26 cellular contexts compared by ENCODE assay signal in the genomic region with DNA sequence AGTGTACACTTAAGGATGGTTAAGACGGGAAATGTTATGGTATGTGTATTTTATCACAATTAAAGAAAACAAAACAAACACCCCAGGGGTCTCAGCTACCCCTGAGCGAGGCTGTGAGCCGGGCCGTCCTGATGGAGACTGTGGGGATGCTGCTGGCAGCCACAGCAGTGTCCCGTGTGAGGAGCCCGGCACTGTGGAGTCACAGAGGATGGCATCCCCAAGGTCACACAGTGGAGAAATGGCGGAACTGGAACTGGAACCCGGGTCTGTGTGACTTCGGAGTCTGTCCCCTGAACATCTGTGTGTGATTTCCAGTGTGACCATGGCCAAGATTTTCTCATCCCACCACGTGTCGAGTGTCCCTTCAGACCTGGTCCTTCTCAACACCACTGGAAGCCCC.
"Had no signal": no experiment of that assay in that cellular context is flagged by ENCODE, and none has a peak within 500 bp of the region (broad histone marks: within the 10 kb centered on the region; RNA-seq: fewer than 3 reads in every experiment).

No MANE protein-coding gene starts in this region.

- H3K36me3 Mint-ChIP-seq: activated naive CD4-positive, alpha-beta T cell treated with anti-CD3 and anti-CD28 coated beads, Interleukin-2, amount 10 ng/mL, durations not matched to agents 7 days and 5 days; T-cell had no signal

- H3K4me1 Mint-ChIP-seq: activated naive CD4-positive, alpha-beta T cell treated with anti-CD3 and anti-CD28 coated beads, Interleukin-2, amount 10 ng/mL, durations not matched to agents 7 days and 5 days; activated naive CD8-positive, alpha-beta T cell treated with anti-CD3 and anti-CD28 coated beads, Interleukin-2, amount 50 U/mL, for 24 hours; central memory CD8-positive, alpha-beta T cell; memory B cell; naive thymus-derived CD4-positive, alpha-beta T cell; T-cell had no signal

- DNase-seq: activated CD4-positive, alpha-beta T cell treated with anti-CD3 and anti-CD28 coated beads, Interleukin-2, amount 50 U/mL, for 1 hour; activated CD4-positive, CD25-positive, alpha-beta regulatory T cell treated with anti-CD3 and anti-CD28 coated beads, Interleukin-2, amount 50 U/mL, for 72 hours; activated CD8-positive, alpha-beta memory T cell treated with anti-CD3 and anti-CD28 coated beads, Interleukin-2, amount 50 U/mL, for 4 hours; activated naive CD4-positive, alpha-beta T cell treated with anti-CD3 and anti-CD28 coated beads, Interleukin-2, amount 10 ng/mL, durations not matched to agents 7 days and 5 days; activated naive CD8-positive, alpha-beta T cell treated with anti-CD3 and anti-CD28 coated beads, Interleukin-2, amount 50 U/mL, for 24 hours; activated T-cell treated with anti-CD3 and anti-CD28 coated beads, Interleukin-2, amount 50 U/mL, for 4 hours; anterior cingulate cortex; brain microvascular endothelial cell; kidney glomerular epithelial cell; left ventricle myocardium inferior; naive thymus-derived CD4-positive, alpha-beta T cell; occipital lobe; retina; stimulated activated CD4-positive, alpha-beta T cell treated with anti-CD3 and anti-CD28 coated beads, Interleukin-15, amount 100 ng/mL, for 24 hours; stimulated activated CD4-positive, alpha-beta T cell treated with anti-CD3 and anti-CD28 coated beads, Interleukin-2, amount 100 ng/mL, for 48 hours; T-cell had no signal

- H3K9me3 ChIP-seq: esophagus muscularis mucosa, gastroesophageal sphincter, left ventricle myocardium inferior, suprapubic skin had no signal

- H3K27ac Mint-ChIP-seq: activated naive CD4-positive, alpha-beta T cell treated with anti-CD3 and anti-CD28 coated beads, Interleukin-2, amount 10 ng/mL, durations not matched to agents 7 days and 5 days; activated naive CD8-positive, alpha-beta T cell treated with anti-CD3 and anti-CD28 coated beads, Interleukin-2, amount 50 U/mL, for 24 hours; memory B cell; naive thymus-derived CD4-positive, alpha-beta T cell; stimulated activated naive CD8-positive, alpha-beta T cell treated with anti-CD3 and anti-CD28 coated beads, Interleukin-15, Interleukin-2, amounts not matched to agents 100 ng/mL and 50 ng/mL, for 24 hours; T-cell had no signal

- H3K4me3 ChIP-seq: coronary artery, esophagus muscularis mucosa, gastroesophageal sphincter, heart right ventricle, left ventricle myocardium inferior, skin epidermis, suprapubic skin had no signal

- H3K27me3 Mint-ChIP-seq: activated naive CD4-positive, alpha-beta T cell treated with anti-CD3 and anti-CD28 coated beads, Interleukin-2, amount 10 ng/mL, durations not matched to agents 7 days and 5 days; activated naive CD8-positive, alpha-beta T cell treated with anti-CD3 and anti-CD28 coated beads, Interleukin-2, amount 50 U/mL, for 24 hours; stimulated activated naive CD8-positive, alpha-beta T cell treated with anti-CD3 and anti-CD28 coated beads, Interleukin-15, Interleukin-2, amounts not matched to agents 100 ng/mL and 50 ng/mL, for 24 hours had no signal

- H3K27ac ChIP-seq: brain microvascular endothelial cell, esophagus muscularis mucosa, left ventricle myocardium inferior, suprapubic skin had no signal

- ATAC-seq: activated naive CD8-positive, alpha-beta T cell treated with anti-CD3 and anti-CD28 coated beads, Interleukin-2, amount 50 U/mL, for 24 hours; activated T-cell treated with anti-CD3 and anti-CD28 coated beads, Interleukin-2, amount 50 U/mL, for 4 hours; SK-N-SH treated with all-trans-retinoic acid at 6 μM for 48 hours; T-cell had no signal

- H3K27me3 ChIP-seq: brain microvascular endothelial cell, esophagus muscularis mucosa, gastroesophageal sphincter, heart right ventricle, suprapubic skin had no signal

- H3K4me3 Mint-ChIP-seq: activated naive CD4-positive, alpha-beta T cell treated with anti-CD3 and anti-CD28 coated beads, Interleukin-2, amount 10 ng/mL, durations not matched to agents 7 days and 5 days; activated naive CD8-positive, alpha-beta T cell treated with anti-CD3 and anti-CD28 coated beads, Interleukin-2, amount 50 U/mL, for 24 hours; activated T-cell treated with anti-CD3 and anti-CD28 coated beads, Interleukin-2, amount 50 U/mL, for 4 hours; central memory CD8-positive, alpha-beta T cell; memory B cell; naive thymus-derived CD4-positive, alpha-beta T cell; stimulated activated naive CD8-positive, alpha-beta T cell treated with anti-CD3 and anti-CD28 coated beads, Interleukin-15, Interleukin-2, amounts not matched to agents 100 ng/mL and 50 ng/mL, for 24 hours; T-cell had no signal

- H3K4me1 ChIP-seq: esophagus muscularis mucosa, gastroesophageal sphincter, left ventricle myocardium inferior had no signal

- H3K36me3 ChIP-seq: brain microvascular endothelial cell, esophagus muscularis mucosa, gastroesophageal sphincter, heart right ventricle, left ventricle myocardium inferior, suprapubic skin had no signal
